ENCODE assay signal across 9 cellular contexts in the genomic region with DNA sequence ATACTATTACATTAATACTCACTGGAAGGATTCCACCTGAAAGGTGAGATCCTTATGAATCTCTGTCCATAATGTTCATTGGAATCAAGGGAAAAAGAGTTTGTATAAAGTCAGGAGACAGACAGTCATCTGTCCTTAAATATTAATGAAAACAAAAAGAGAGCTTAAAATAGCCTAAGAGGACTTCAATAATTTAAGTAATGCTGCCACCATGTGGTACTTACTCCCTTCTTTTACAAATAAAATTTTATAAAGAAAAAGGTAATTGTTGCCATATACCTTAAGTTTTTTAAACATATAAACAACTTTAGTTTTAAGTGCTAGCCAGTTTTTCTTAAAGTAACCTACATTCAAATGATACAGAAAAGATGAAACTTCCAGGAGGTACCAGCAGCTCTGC. TPM values are rescaled to one million over a fixed set of nuclear protein-coding genes. Genes with fewer than 3 reads are reported as not detected.
DNase-seq lines count a peak whose midpoint lies in the region; TF ChIP-seq lines count a peak whose summit lies in the region.
"Had no signal": no experiment of that assay in that cellular context is flagged by ENCODE, and none has a peak within 500 bp of the region (broad histone marks: within the 10 kb centered on the region; RNA-seq: fewer than 3 reads in every experiment).

No MANE protein-coding gene starts in this region.

- no peak for TF ChIP-seq POLR2A in breast epithelium (IDR thresholded peaks at IDR 0.05)
- TF ChIP-seq POLR2A in erythroblast (IDR thresholded peaks at IDR 0.05; ENCODE audit: low read length) = no peak
- no peak for TF ChIP-seq POLR2A in ovary (IDR thresholded peaks at IDR 0.05)

- intact Hi-C loops in MCF 10A (cut with micrococcal nuclease) = loop anchor here (1.0 to 2.0 kb wide), 3 partner anchors 148 to 440 kb away; partner anchors contain the start of gene TXNDC5
- intact Hi-C loops in breast epithelium (cut with DNase I; ENCODE audit: low total_unique reads) = no loop called here
- intact Hi-C loops in ovary (cut with DNase I) = loop anchor here in 2 of 4 donors (5.0 to 10.0 kb wide), 2 partner anchors 334 to 337 kb away; partner anchors contain the start of gene BMP6 (in 1 of the 2)

- H2AFZ ChIP-seq in smooth muscle cell (ENCODE audit: low read depth) = no peak overlapping the region

- no peak overlapping the region for H3K4me3 Mint-ChIP-seq in MCF 10A (ENCODE audit: unreplicated experiment)

- no peaks in the 10 kb centered on the region for H3K9me3 Mint-ChIP-seq in MCF 10A (ENCODE audit: unreplicated experiment)

- CTCF ChIA-PET in MCF 10A (lab: Yijun Ruan, JAX) = interaction anchor here (0.6 to 4.4 kb wide), 17 partner anchors 11 to 1382 kb away, joined by 3 to 41 read pairs (median 4); partner anchors contain the start of genes BMP6 and EEF1E1

- H3K9me3 ChIP-seq in breast epithelium = no peaks in the 10 kb centered on the region
- no peaks in the 10 kb centered on the region for H3K9me3 ChIP-seq in smooth muscle cell (replicated peaks; ENCODE audit: low read depth)
- H3K9me3 ChIP-seq in ovary = no peaks in the 10 kb centered on the region

- H3K79me2 ChIP-seq in smooth muscle cell (ENCODE audit: low read depth) = peaks cover 8% of the 10 kb centered on the region

- H3K4me1 Mint-ChIP-seq in MCF 10A (ENCODE audit: insufficient read depth, unreplicated experiment) = peaks cover 5% of the 10 kb centered on the region

- H3K4me1 ChIP-seq in breast epithelium = no peaks in the 10 kb centered on the region
- H3K4me1 ChIP-seq in smooth muscle cell (ENCODE audit: low read depth) = peaks cover 7% of the 10 kb centered on the region
- no peaks in the 10 kb centered on the region for H3K4me1 ChIP-seq in ovary (ENCODE audit: insufficient read depth)

- H3K36me3 ChIP-seq in breast epithelium = no peaks in the 10 kb centered on the region
- peaks cover 7% of the 10 kb centered on the region for H3K36me3 ChIP-seq in smooth muscle cell (ENCODE audit: low read depth)
- H3K36me3 ChIP-seq in ovary = no peaks in the 10 kb centered on the region

- H3K27ac ChIP-seq in breast epithelium (no peak overlapping the region), smooth muscle cell (ENCODE audit: low read depth) (no peak overlapping the region), ovary (no peak overlapping the region)

- POLR2A ChIA-PET in MCF 10A (lab: Yijun Ruan, JAX) = interaction anchor here (0.6 to 2.6 kb wide), 6 partner anchors 26 to 470 kb away, joined by 3 to 10 read pairs (median 5); partner anchors contain the start of genes EEF1E1 and SNRNP48

- no peak for TF ChIP-seq EP300 in ovary (IDR thresholded peaks at IDR 0.05)

- no peak overlapping the region for H3K27ac Mint-ChIP-seq in MCF 10A (ENCODE audit: low read depth, unreplicated experiment)

- TF ChIP-seq CTCF in MCF 10A (IDR thresholded peaks at IDR 0.05; ENCODE audit: unreplicated experiment) = no peak
- TF ChIP-seq CTCF in breast epithelium (IDR thresholded peaks at IDR 0.05) = no peak
- TF ChIP-seq CTCF in smooth muscle cell (IDR thresholded peaks at IDR 0.05; ENCODE audit: borderline replicate concordance, insufficient read depth, poor library complexity, severe bottlenecking) = peak; percentile 49
- TF ChIP-seq CTCF in ovary (IDR thresholded peaks at IDR 0.05) = peak in 1 of 3 donors; percentile 17

- H4K20me1 ChIP-seq in smooth muscle cell (ENCODE audit: low read depth) = no peaks in the 10 kb centered on the region

- no peaks in the 10 kb centered on the region for H3K27me3 Mint-ChIP-seq in MCF 10A (ENCODE audit: insufficient read depth, unreplicated experiment)

- H3K36me3 Mint-ChIP-seq in MCF 10A (ENCODE audit: insufficient read depth, unreplicated experiment) = peaks cover 20% of the 10 kb centered on the region

- BruUV-seq in MCF 10A (replicated peaks; lab: Mats Ljungman, UMichigan) = no TSS peak

- H3K4me3 ChIP-seq in breast epithelium = no peak overlapping the region
- H3K4me3 ChIP-seq in smooth muscle cell = no peak overlapping the region
- no peak overlapping the region for H3K4me3 ChIP-seq in ovary

- DNase-seq in MCF 10A (ENCODE audit: unreplicated experiment) (peak; percentile 16), breast epithelium (ENCODE audit: low spot score in 2 of 2) (no peak), NCI-H69 (lab: John Stamatoyannopoulos, UW) (peak; percentile 54), erythroblast (lab: John Stamatoyannopoulos, UW) (peak; percentile 33 to 49), smooth muscle cell (lab: John Stamatoyannopoulos, UW; ENCODE audit: unreplicated experiment) (no peak), kidney glomerular epithelial cell (lab: John Stamatoyannopoulos, UW) (no peak), NCI-H1048 (lab: John Stamatoyannopoulos, UW) (no peak), ovary (no peak)
- DNase-seq: activated gamma-delta T cell treated with Interleukin-2 at 50 U/mL for 16 hours had no signal

- H3K9ac ChIP-seq in smooth muscle cell (ENCODE audit: low read depth) = no peak overlapping the region

- no peaks in the 10 kb centered on the region for H3F3A ChIP-seq in smooth muscle cell (ENCODE audit: low read depth)

- no peak overlapping the region for H3K4me2 ChIP-seq in smooth muscle cell

- H3K27me3 ChIP-seq in breast epithelium (no peaks in the 10 kb centered on the region), smooth muscle cell (ENCODE audit: low read depth) (no peaks in the 10 kb centered on the region), ovary (no peaks in the 10 kb centered on the region)

RNA-seq across cellular contexts. Expression of gene BLOC1S5, which starts 5.1 kb away (rescaled TPM):
- total RNA-seq in MCF 10A (2022) = 7.7 and 10.9 TPM in 2 replicates
- total RNA-seq in breast epithelium = 10 to 100 TPM; 12.5 to 26.2 (median 16.6) TPM
- total RNA-seq in smooth muscle cell = 10.7 and 14.6 TPM in 2 replicates
- 9.2 and 13.7 TPM in 2 replicates for polyA plus RNA-seq in smooth muscle cell
- 10 to 100 TPM in 6 of 7 donors, 1 to 10 TPM in 1; 9.7 to 21.5 (median 15.4) TPM for total RNA-seq in ovary
- 10 to 100 TPM in 1 of 2 donors, 1 to 10 TPM in 1; 8.8 to 20.3 TPM for polyA plus RNA-seq in ovary

RNA-seq across cellular contexts. Expression of gene EEF1E1, which starts 43.2 kb away (rescaled TPM):
- 52.1 and 56.7 TPM in 2 replicates for total RNA-seq in MCF 10A (2022)
- total RNA-seq in breast epithelium = 10 to 100 TPM; 18.9 to 48.5 (median 39.1) TPM
- total RNA-seq in smooth muscle cell = 20.9 and 40.6 TPM in 2 replicates
- polyA plus RNA-seq in smooth muscle cell = 40.3 and 45.5 TPM in 2 replicates
- 10 to 100 TPM; 13.1 to 30.1 (median 19.9) TPM for total RNA-seq in ovary
- 10 to 100 TPM; 17.9 to 22.8 TPM for polyA plus RNA-seq in ovary

Comparison
In these comparisons a context has a peak if more than half of its experiments do, and no peak if none do; other contexts are left out.
1. DNase-seq: peak in MCF 10A (single experiment), NCI-H69 (single experiment) and erythroblast (2 of 2); none in breast epithelium (0 of 2), smooth muscle cell (single experiment), kidney glomerular epithelial cell (single experiment), NCI-H1048 (single experiment) and ovary (0 of 5).